ENCODE assay signal across 26 cellular contexts in genomic region chr11:59183768-59184167, GRCh38. TPM values are rescaled to one million over a fixed set of nuclear protein-coding genes. Genes with fewer than 3 reads are reported as not detected.
DNase-seq lines count a peak whose midpoint lies in the region; ATAC-seq and TF ChIP-seq lines count a peak whose summit lies in the region.
"Had no signal": no experiment of that assay in that cellular context is flagged by ENCODE, and none has a peak within 500 bp of the region (broad histone marks: within the 10 kb centered on the region; RNA-seq: fewer than 3 reads in every experiment).

No MANE protein-coding gene starts in this region.

- H3K27ac Mint-ChIP-seq in osteocyte (ENCODE audit: unreplicated experiment), result no peak overlapping the region
- H3K27ac Mint-ChIP-seq in CD8-positive, alpha-beta T cell, result no peak overlapping the region
- H3K27ac Mint-ChIP-seq: activated CD8-positive, alpha-beta memory T cell treated with anti-CD3 and anti-CD28 coated beads, Interleukin-2, amount 10 ng/mL, durations not matched to agents 7 days and 5 days; activated T-helper 17 cell treated with anti-CD3 and anti-CD28 coated beads, Interleukin-2, amount 50 U/mL, for 72 hours had no signal

- H3K4me1 Mint-ChIP-seq in osteocyte (ENCODE audit: unreplicated experiment), result no peaks in the 10 kb centered on the region
- H3K4me1 Mint-ChIP-seq in CD8-positive, alpha-beta T cell (ENCODE audit: low read depth), result no peaks in the 10 kb centered on the region
- H3K4me1 Mint-ChIP-seq: activated CD8-positive, alpha-beta memory T cell treated with anti-CD3 and anti-CD28 coated beads, Interleukin-2, amount 10 ng/mL, durations not matched to agents 7 days and 5 days; activated T-helper 17 cell treated with anti-CD3 and anti-CD28 coated beads, Interleukin-2, amount 50 U/mL, for 72 hours had no signal

- CTCF ChIA-PET in CD8-positive, alpha-beta T cell (lab: Charles Lee), result interaction anchor here (3.2 to 4.3 kb wide), 2 partner anchors 10 to 12 kb away, joined by 15 to 20 read pairs; partner anchors contain the start of gene DTX4

- H3K9me3 Mint-ChIP-seq in osteocyte (ENCODE audit: unreplicated experiment), result no peaks in the 10 kb centered on the region
- no peaks in the 10 kb centered on the region for H3K9me3 Mint-ChIP-seq in CD8-positive, alpha-beta T cell
- H3K9me3 Mint-ChIP-seq: activated T-helper 17 cell treated with anti-CD3 and anti-CD28 coated beads, Interleukin-2, amount 50 U/mL, for 72 hours had no signal

- intact Hi-C loops in left cardiac atrium (cut with DNase I) (no loop called here), heart left ventricle (cut with DNase I) (no loop called here), left ventricle myocardium inferior (cut with micrococcal nuclease) (no loop called here)
- intact Hi-C loops in CD8-positive, alpha-beta T cell (cut with DNase I, micrococcal nuclease), result loop anchor here in 1 of 2 experiments (2.0 kb wide), 1 partner anchor 571 kb away; the partner anchor contains the start of gene STX3

- DNase-seq in left cardiac atrium (no peak), heart left ventricle (no peak), left ventricle myocardium inferior (no peak), osteocyte (ENCODE audit: extremely low spot score, unreplicated experiment) (peak; percentile 11), EL (no peak), foreskin melanocyte (no peak)
- DNase-seq in CD8-positive, alpha-beta T cell, result no peak
- DNase-seq: activated CD4-positive, alpha-beta T cell treated with anti-CD3 and anti-CD28 coated beads for 4 hours; activated CD8-positive, alpha-beta memory T cell treated with anti-CD3 and anti-CD28 coated beads, Interleukin-2, amount 10 ng/mL, durations not matched to agents 7 days and 5 days; DMS 273 treated with DMSO at 0.1 percent for 48 hours; esophagus squamous epithelium; GOT3; hippocampal formation; IMR-90; islet precursor cell; NCI-H146; NCI-H69; SIG-M5; T-helper 1 cell; tibial artery had no signal

- H3K27ac ChIP-seq in heart left ventricle (peak overlapping the region in 1 of 12 donors; percentile 38), left ventricle myocardium inferior (replicated peaks) (peak overlapping the region; percentile 57)
- no peak overlapping the region for H3K27ac ChIP-seq in CD8-positive, alpha-beta T cell (ENCODE audit: low read depth, low read length)
- H3K27ac ChIP-seq: tibial artery had no signal

- H3K27me3 ChIP-seq in heart left ventricle (no peaks in the 10 kb centered on the region), left ventricle myocardium inferior (ENCODE audit: low read depth) (no peaks in the 10 kb centered on the region)
- H3K27me3 ChIP-seq in CD8-positive, alpha-beta T cell (ENCODE audit: insufficient read depth, low read length), result no peaks in the 10 kb centered on the region
- H3K27me3 ChIP-seq: esophagus squamous epithelium, tibial artery had no signal

- no peak overlapping the region for H3K4me3 Mint-ChIP-seq in osteocyte (ENCODE audit: unreplicated experiment)
- no peak overlapping the region for H3K4me3 Mint-ChIP-seq in CD8-positive, alpha-beta T cell
- H3K4me3 Mint-ChIP-seq: activated CD8-positive, alpha-beta memory T cell treated with anti-CD3 and anti-CD28 coated beads, Interleukin-2, amount 10 ng/mL, durations not matched to agents 7 days and 5 days; activated T-helper 17 cell treated with anti-CD3 and anti-CD28 coated beads, Interleukin-2, amount 50 U/mL, for 72 hours had no signal

- H3K36me3 ChIP-seq in heart left ventricle (peaks cover 0 to 14% (median 5%) of the 10 kb centered on the region in 9 donors), left ventricle myocardium inferior (peaks cover 10% of the 10 kb centered on the region)
- no peaks in the 10 kb centered on the region for H3K36me3 ChIP-seq in CD8-positive, alpha-beta T cell (ENCODE audit: insufficient read depth, low read length)

- 59 to 80% (median 68%) methylated on average over 1 of the region's 1 CpG for WGBS in heart left ventricle, 4 donors

- H3K9me3 ChIP-seq in heart left ventricle (peaks cover 0 to 9% (median 2%) of the 10 kb centered on the region in 12 donors), left ventricle myocardium inferior (replicated peaks) (peaks cover 10% of the 10 kb centered on the region)
- no peaks in the 10 kb centered on the region for H3K9me3 ChIP-seq in CD8-positive, alpha-beta T cell (ENCODE audit: low read length)
- H3K9me3 ChIP-seq: esophagus squamous epithelium, tibial artery had no signal

- H3K36me3 Mint-ChIP-seq in osteocyte (ENCODE audit: unreplicated experiment), result no peaks in the 10 kb centered on the region
- H3K36me3 Mint-ChIP-seq in CD8-positive, alpha-beta T cell, result no peaks in the 10 kb centered on the region
- H3K36me3 Mint-ChIP-seq: activated CD8-positive, alpha-beta memory T cell treated with anti-CD3 and anti-CD28 coated beads, Interleukin-2, amount 10 ng/mL, durations not matched to agents 7 days and 5 days had no signal

- peaks cover 10% of the 10 kb centered on the region for H3K27me3 Mint-ChIP-seq in osteocyte (ENCODE audit: unreplicated experiment)
- H3K27me3 Mint-ChIP-seq in CD8-positive, alpha-beta T cell (ENCODE audit: low read depth), result peaks cover 3% of the 10 kb centered on the region
- H3K27me3 Mint-ChIP-seq: activated T-helper 17 cell treated with anti-CD3 and anti-CD28 coated beads, Interleukin-2, amount 50 U/mL, for 72 hours had no signal

- POLR2A ChIA-PET in CD8-positive, alpha-beta T cell (lab: Charles Lee), result interaction anchor here (1.1 kb wide), 1 partner anchor 12 kb away, joined by 3 read pairs; the partner anchor contains the start of gene DTX4

- TF ChIP-seq CTCF in heart left ventricle (IDR thresholded peaks at IDR 0.05) (no peak), left ventricle myocardium inferior (IDR thresholded peaks at IDR 0.05; ENCODE audit: borderline replicate concordance) (no peak), osteocyte (IDR thresholded peaks at IDR 0.05) (no peak)
- TF ChIP-seq CTCF in CD8-positive, alpha-beta T cell (IDR thresholded peaks at IDR 0.05), result no peak

- ATAC-seq in left cardiac atrium (peak; percentile 15 to 16), heart left ventricle (no peak), HG03025 (IDR thresholded peaks at IDR 0.05; ENCODE audit: low FRiP score, unreplicated experiment) (no peak)
- ATAC-seq in CD8-positive, alpha-beta T cell, result no peak
- ATAC-seq: activated CD8-positive, alpha-beta memory T cell treated with anti-CD3 and anti-CD28 coated beads, Interleukin-2, amount 10 ng/mL, durations not matched to agents 7 days and 5 days; activated T-helper 17 cell treated with anti-CD3 and anti-CD28 coated beads, Interleukin-2, amount 50 U/mL, for 72 hours had no signal

- TF ChIP-seq POLR2A in heart left ventricle (IDR thresholded peaks at IDR 0.05), result no peak

- H3K4me1 ChIP-seq in heart left ventricle (peaks cover 0 to 36% (median 6%) of the 10 kb centered on the region in 12 donors), left ventricle myocardium inferior (peaks cover 40% of the 10 kb centered on the region)
- no peaks in the 10 kb centered on the region for H3K4me1 ChIP-seq in CD8-positive, alpha-beta T cell (ENCODE audit: insufficient read depth, low read length)

- H3K4me3 ChIP-seq in heart left ventricle (no peak overlapping the region), left ventricle myocardium inferior (no peak overlapping the region)
- no peak overlapping the region for H3K4me3 ChIP-seq in CD8-positive, alpha-beta T cell (ENCODE audit: low read depth, low read length)
- H3K4me3 ChIP-seq: esophagus squamous epithelium, tibial artery had no signal

RNA-seq across cellular contexts. Expression of gene DTX4, which starts 11.8 kb away (rescaled TPM):
- total RNA-seq in left cardiac atrium, result 1 to 10 TPM; 3.6 to 5.0 TPM
- 1 to 10 TPM in 8 of 9 donors, under 1 TPM in 1; 0.74 to 6.8 (median 2.1) TPM for total RNA-seq in heart left ventricle
- polyA plus RNA-seq in heart left ventricle, result 1 to 10 TPM in 1 of 2 donors, under 1 TPM in 1; 0.76 to 1.1 TPM
- total RNA-seq in left ventricle myocardium inferior, result 1.8 TPM
- 1.2 and 2.7 TPM in 2 replicates for total RNA-seq in osteocyte
- under 1 TPM; 0.68 to 0.97 TPM for total RNA-seq in CD8-positive, alpha-beta T cell

RNA-seq across cellular contexts. Expression of gene MPEG1, which starts 29.0 kb away (rescaled TPM):
- 10 to 100 TPM; 16.4 to 38.1 TPM for total RNA-seq in left cardiac atrium
- 10 to 100 TPM in 3 of 9 donors, 1 to 10 TPM in 6; 2.8 to 78.6 (median 7.1) TPM for total RNA-seq in heart left ventricle
- polyA plus RNA-seq in heart left ventricle, result 1 to 10 TPM; 1.4 to 3.6 TPM
- total RNA-seq in left ventricle myocardium inferior, result 9.5 TPM
- total RNA-seq in osteocyte, result not detected in 2 replicates
- under 1 TPM; 0.64 to 0.65 TPM for total RNA-seq in CD8-positive, alpha-beta T cell
- total RNA-seq: A172; activated CD8-positive, alpha-beta memory T cell treated with anti-CD3 and anti-CD28 coated beads, Interleukin-2, amount 10 ng/mL, durations not matched to agents 7 days and 5 days; bronchial epithelial cell; IMR-90; MCF 10A had no signal
- polyA plus RNA-seq: BJ, IMR-90 had no signal

RNA-seq across cellular contexts. Expression of gene FAM111A, which starts 41.1 kb away (rescaled TPM):
- total RNA-seq in left cardiac atrium (10 to 100 TPM in 1 of 2 donors, 1 to 10 TPM in 1; 7.8 to 14.6 TPM), heart left ventricle (10 to 100 TPM in 3 of 9 donors, 1 to 10 TPM in 6; 4.1 to 38.3 (median 9.1) TPM), left ventricle myocardium inferior (9.6 TPM), osteocyte (43.0 and 48.5 TPM in 2 replicates)
- 1 to 10 TPM; 3.3 to 8.0 TPM for polyA plus RNA-seq in heart left ventricle
- 10 to 100 TPM; 23.3 to 33.4 TPM for total RNA-seq in CD8-positive, alpha-beta T cell

Comparison
In these comparisons a context has a peak if more than half of its experiments do, and no peak if none do; other contexts are left out.
1. ATAC-seq: peak in left cardiac atrium (2 of 2); none in heart left ventricle (0 of 4), HG03025 (single experiment) and CD8-positive, alpha-beta T cell (single experiment).